In genomic region chr20:1362484-1362883, GRCh38 we compare ENCODE assay signal across 16 cellular contexts. TPM values are rescaled to one million over a fixed set of nuclear protein-coding genes. Genes with fewer than 3 reads are reported as not detected.
DNase-seq lines count a peak whose midpoint lies in the region; ATAC-seq and TF ChIP-seq lines count a peak whose summit lies in the region.
"Had no signal": no experiment of that assay in that cellular context is flagged by ENCODE, and none has a peak within 500 bp of the region (broad histone marks: within the 10 kb centered on the region; RNA-seq: fewer than 3 reads in every experiment).

No MANE protein-coding gene starts in this region.

- H3K27ac ChIP-seq in upper lobe of right lung, result no peak overlapping the region
- H3K27ac ChIP-seq: coronary artery, right atrium auricular region, transverse colon had no signal

- no peak for TF ChIP-seq CTCF in upper lobe of right lung (IDR thresholded peaks at IDR 0.05)

- H3K4me1 ChIP-seq in upper lobe of right lung, result peaks cover 9% of the 10 kb centered on the region
- H3K4me1 ChIP-seq: right atrium auricular region had no signal

- H3K9me3 Mint-ChIP-seq in T-cell, result no peaks in the 10 kb centered on the region
- no peaks in the 10 kb centered on the region for H3K9me3 Mint-ChIP-seq in effector memory CD8-positive, alpha-beta T cell

- H3K27ac Mint-ChIP-seq in T-cell, result peak overlapping the region; percentile 65 to 86
- peak overlapping the region; percentile 61 to 89 for H3K27ac Mint-ChIP-seq in effector memory CD8-positive, alpha-beta T cell

- ATAC-seq in T-cell (replicated peaks in 1 of 4) (no peak), upper lobe of right lung (peak; percentile 12), GM19328 (IDR thresholded peaks at IDR 0.05; ENCODE audit: unreplicated experiment) (no peak)
- ATAC-seq in effector memory CD8-positive, alpha-beta T cell (replicated peaks), result no peak
- ATAC-seq: K562 had no signal

- peak overlapping the region in 1 of 3 donors; percentile 8 for H3K4me3 Mint-ChIP-seq in T-cell
- no peak overlapping the region for H3K4me3 Mint-ChIP-seq in effector memory CD8-positive, alpha-beta T cell

- no peaks in the 10 kb centered on the region for H3K9me3 ChIP-seq in upper lobe of right lung
- H3K9me3 ChIP-seq: right atrium auricular region, transverse colon had no signal

- no peaks in the 10 kb centered on the region for H3K27me3 Mint-ChIP-seq in T-cell
- H3K27me3 Mint-ChIP-seq in effector memory CD8-positive, alpha-beta T cell, result no peaks in the 10 kb centered on the region

- H3K36me3 ChIP-seq in upper lobe of right lung, result peaks cover 14% of the 10 kb centered on the region
- H3K36me3 ChIP-seq: transverse colon had no signal

- POLR2A ChIA-PET in T-cell (lab: Charles Lee), result no interaction called here

- intact Hi-C loops in upper lobe of right lung (cut with DNase I), result no loop called here

- no peak overlapping the region for H3K4me3 ChIP-seq in upper lobe of right lung
- H3K4me3 ChIP-seq: coronary artery, K562, right atrium auricular region, transverse colon had no signal

- peaks cover 49 to 66% (median 61%) of the 10 kb centered on the region in 3 donors for H3K4me1 Mint-ChIP-seq in T-cell
- H3K4me1 Mint-ChIP-seq in effector memory CD8-positive, alpha-beta T cell (ENCODE audit: low read depth in 2 of 2), result peaks cover 28 to 42% of the 10 kb centered on the region in 2 donors

- DNase-seq in stimulated activated CD4-positive, alpha-beta T cell treated with anti-CD3 and anti-CD28 coated beads, Interleukin-1b, Interleukin-23, amount 100 ng/mL, for 48 hours, result peak; percentile 15
- DNase-seq in stimulated activated CD4-positive, alpha-beta T cell treated with anti-CD3 and anti-CD28 coated beads, Interleukin-2, amount 100 ng/mL, for 48 hours, result no peak
- DNase-seq in T-cell (no peak), upper lobe of right lung (no peak), NCI-H2081 (lab: John Stamatoyannopoulos, UW) (no peak)
- DNase-seq in effector memory CD8-positive, alpha-beta T cell, result no peak
- DNase-seq: activated effector memory CD4-positive, alpha-beta T cell treated with anti-CD3 and anti-CD28 coated beads, Interleukin-2, amount 50 U/mL, for 16 hours; Calu3; NCI-H1105; RPMI8226; stimulated activated naive CD4-positive, alpha-beta T cell treated with Interleukin-2 at 50 U/mL for 16 hours; transverse colon had no signal

- peaks cover 59% of the 10 kb centered on the region for H3K36me3 Mint-ChIP-seq in T-cell
- peaks cover 7% of the 10 kb centered on the region for H3K36me3 Mint-ChIP-seq in effector memory CD8-positive, alpha-beta T cell (ENCODE audit: insufficient read depth)

- no peaks in the 10 kb centered on the region for H3K27me3 ChIP-seq in upper lobe of right lung
- H3K27me3 ChIP-seq: right atrium auricular region, transverse colon had no signal

- CTCF ChIA-PET in T-cell (lab: Charles Lee), result interaction anchor here in 1 of 2 donors (1.0 kb wide), 1 partner anchor 14 kb away, joined by 3 read pairs; no protein-coding TSS in a partner anchor

RNA-seq across cellular contexts. Expression of gene FKBP1A, which starts 30.4 kb away (rescaled TPM):
- total RNA-seq in T-cell (10 to 100 TPM; 76.7 to 90.4 (median 79.9) TPM), upper lobe of right lung (266 TPM)

RNA-seq across cellular contexts. Expression of gene SDCBP2, which starts 33.5 kb away (rescaled TPM):
- total RNA-seq in T-cell (1 to 10 TPM; 1.1 to 2.4 (median 2.2) TPM), upper lobe of right lung (10.9 TPM)
